15 cellular contexts compared by ENCODE assay signal in the genomic region with DNA sequence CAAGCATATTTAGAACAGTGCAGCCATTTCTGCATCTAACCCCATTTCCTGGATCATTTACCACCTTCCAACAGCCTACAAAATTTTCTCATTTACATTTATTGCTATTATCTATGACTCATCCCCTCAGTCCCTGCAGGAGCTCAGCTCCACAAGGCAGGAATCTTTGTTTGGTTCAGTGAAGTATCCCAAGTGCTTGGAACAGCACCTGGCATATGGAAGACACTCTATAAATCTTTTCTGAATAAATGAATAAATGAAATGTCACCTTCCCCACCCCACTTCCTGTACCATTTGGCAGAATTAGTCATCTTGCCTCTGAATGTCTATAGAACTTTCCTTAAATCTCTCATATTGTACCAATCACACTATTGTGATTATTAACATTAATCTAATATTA.
DNase-seq lines count a peak whose midpoint lies in the region; ATAC-seq, FAIRE-seq and TF ChIP-seq lines count a peak whose summit lies in the region.
"Had no signal": no experiment of that assay in that cellular context is flagged by ENCODE, and none has a peak within 500 bp of the region (broad histone marks: within the 10 kb centered on the region; RNA-seq: fewer than 3 reads in every experiment).

No MANE protein-coding gene starts in this region.

- DNase-seq in A172 (ENCODE audit: low spot score) (peak; percentile 67), ELR (ENCODE audit: low read depth) (peak; percentile 6), astrocyte of the spinal cord (ENCODE audit: low read depth, low spot score) (peak; percentile 29), foreskin keratinocyte (no peak), pancreas (no peak), small intestine (no peak)
- no peak for DNase-seq in CD8-positive, alpha-beta T cell
- DNase-seq: DMS53, GM23248, IMR-90 had no signal

- peaks cover 75 to 90% of the 10 kb centered on the region in 2 experiments for H3K4me1 ChIP-seq in neutrophil (ENCODE audit: control insufficient read depth in 1 of 2, insufficient read depth in 1 of 2, low read depth in 1 of 2, low read length in 1 of 2)
- H3K4me1 ChIP-seq in foreskin keratinocyte, result no peaks in the 10 kb centered on the region
- no peaks in the 10 kb centered on the region for H3K4me1 ChIP-seq in pancreas
- H3K4me1 ChIP-seq in small intestine (ENCODE audit: control insufficient read depth in 2 of 2, insufficient read depth in 1 of 2, low read depth in 1 of 2, low read length in 1 of 2), result no peaks in the 10 kb centered on the region
- no peaks in the 10 kb centered on the region for H3K4me1 ChIP-seq in CD8-positive, alpha-beta T cell (ENCODE audit: insufficient read depth, low read length)

- TF ChIP-seq CTCF in astrocyte of the spinal cord (IDR thresholded peaks at IDR 0.05; ENCODE audit: low read depth, low read length) (no peak), neutrophil (IDR thresholded peaks at IDR 0.05) (no peak), foreskin keratinocyte (conservative IDR thresholded peaks at IDR 0.05) (no peak), pancreas (IDR thresholded peaks at IDR 0.05) (no peak)
- no peak for TF ChIP-seq CTCF in CD8-positive, alpha-beta T cell (IDR thresholded peaks at IDR 0.05)

- CTCF ChIA-PET in CD8-positive, alpha-beta T cell (lab: Charles Lee), result no interaction called here

- POLR2A ChIA-PET in CD8-positive, alpha-beta T cell (lab: Charles Lee), result no interaction called here

- ATAC-seq in foreskin keratinocyte (no peak), pancreas (no peak)
- ATAC-seq in CD8-positive, alpha-beta T cell, result no peak
- ATAC-seq: HCT116 had no signal

- no peak overlapping the region for H3K27ac Mint-ChIP-seq in CD8-positive, alpha-beta T cell

- intact Hi-C loops in pancreas (cut with DNase I), result no loop called here
- intact Hi-C loops in CD8-positive, alpha-beta T cell (cut with DNase I, micrococcal nuclease), result no loop called here

- H3K36me3 ChIP-seq in neutrophil (peaks cover 17% of the 10 kb centered on the region), pancreas (no peaks in the 10 kb centered on the region), small intestine (ENCODE audit: control insufficient read depth in 2 of 2, insufficient read depth in 2 of 2, low read length in 2 of 2) (no peaks in the 10 kb centered on the region)
- no peaks in the 10 kb centered on the region for H3K36me3 ChIP-seq in CD8-positive, alpha-beta T cell (ENCODE audit: insufficient read depth, low read length)

- in situ Hi-C loops in astrocyte of the spinal cord (cut with HindIII; ENCODE audit: low sequenced_read_pairs), result no loop called here

- peaks cover 5% of the 10 kb centered on the region for H3K36me3 Mint-ChIP-seq in CD8-positive, alpha-beta T cell

- no peak for FAIRE-seq in pancreas (lab: Jason Lieb, UNC)
- no peak for FAIRE-seq in small intestine (lab: Jason Lieb, UNC)
- FAIRE-seq: A204.1, H54 had no signal

- peak overlapping the region; percentile 94 for H3K27ac ChIP-seq in neutrophil
- H3K27ac ChIP-seq in foreskin keratinocyte, result no peak overlapping the region
- H3K27ac ChIP-seq in pancreas, result no peak overlapping the region
- H3K27ac ChIP-seq in small intestine (ENCODE audit: low read depth in 1 of 2, low read length in 1 of 2), result no peak overlapping the region
- no peak overlapping the region for H3K27ac ChIP-seq in CD8-positive, alpha-beta T cell (ENCODE audit: low read depth, low read length)
- H3K27ac ChIP-seq: BLaER1, GM23248 had no signal

- no peaks in the 10 kb centered on the region for H3K4me1 Mint-ChIP-seq in CD8-positive, alpha-beta T cell (ENCODE audit: low read depth)

- H3K9me3 ChIP-seq in neutrophil (no peaks in the 10 kb centered on the region), pancreas (no peaks in the 10 kb centered on the region), small intestine (ENCODE audit: control insufficient read depth, low read depth) (peaks cover 1% of the 10 kb centered on the region)
- no peaks in the 10 kb centered on the region for H3K9me3 ChIP-seq in CD8-positive, alpha-beta T cell (ENCODE audit: low read length)

- H3K27me3 ChIP-seq in neutrophil (no peaks in the 10 kb centered on the region), foreskin keratinocyte (no peaks in the 10 kb centered on the region), pancreas (no peaks in the 10 kb centered on the region), small intestine (ENCODE audit: control insufficient read depth in 2 of 2, insufficient read depth in 2 of 2, low read length in 2 of 2) (no peaks in the 10 kb centered on the region)
- no peaks in the 10 kb centered on the region for H3K27me3 ChIP-seq in CD8-positive, alpha-beta T cell (ENCODE audit: insufficient read depth, low read length)
- H3K27me3 ChIP-seq: BLaER1 had no signal

- peaks cover 5% of the 10 kb centered on the region for H3K9me3 Mint-ChIP-seq in CD8-positive, alpha-beta T cell

- H3K27me3 Mint-ChIP-seq in CD8-positive, alpha-beta T cell (ENCODE audit: low read depth), result no peaks in the 10 kb centered on the region

- H3K4me3 ChIP-seq in astrocyte of the spinal cord (ENCODE audit: low read depth, low read length) (no peak overlapping the region), neutrophil (ENCODE audit: low read depth in 1 of 2, low read length in 1 of 2) (no peak overlapping the region), pancreas (no peak overlapping the region), small intestine (ENCODE audit: low read depth in 1 of 2, low read length in 2 of 2) (no peak overlapping the region)
- no peak overlapping the region for H3K4me3 ChIP-seq in CD8-positive, alpha-beta T cell (ENCODE audit: low read depth, low read length)
- H3K4me3 ChIP-seq: BLaER1, GM23248 had no signal

- no peak overlapping the region for H3K4me3 Mint-ChIP-seq in CD8-positive, alpha-beta T cell

Comparison
In these comparisons a context has a peak if more than half of its experiments do, and no peak if none do; other contexts are left out.
1. DNase-seq: peak in A172 (single experiment), ELR (single experiment) and astrocyte of the spinal cord (single experiment); none in foreskin keratinocyte (0 of 2), pancreas (0 of 6), small intestine (single experiment) and CD8-positive, alpha-beta T cell (0 of 7).